8 cellular contexts compared by ENCODE assay signal in the genomic region with DNA sequence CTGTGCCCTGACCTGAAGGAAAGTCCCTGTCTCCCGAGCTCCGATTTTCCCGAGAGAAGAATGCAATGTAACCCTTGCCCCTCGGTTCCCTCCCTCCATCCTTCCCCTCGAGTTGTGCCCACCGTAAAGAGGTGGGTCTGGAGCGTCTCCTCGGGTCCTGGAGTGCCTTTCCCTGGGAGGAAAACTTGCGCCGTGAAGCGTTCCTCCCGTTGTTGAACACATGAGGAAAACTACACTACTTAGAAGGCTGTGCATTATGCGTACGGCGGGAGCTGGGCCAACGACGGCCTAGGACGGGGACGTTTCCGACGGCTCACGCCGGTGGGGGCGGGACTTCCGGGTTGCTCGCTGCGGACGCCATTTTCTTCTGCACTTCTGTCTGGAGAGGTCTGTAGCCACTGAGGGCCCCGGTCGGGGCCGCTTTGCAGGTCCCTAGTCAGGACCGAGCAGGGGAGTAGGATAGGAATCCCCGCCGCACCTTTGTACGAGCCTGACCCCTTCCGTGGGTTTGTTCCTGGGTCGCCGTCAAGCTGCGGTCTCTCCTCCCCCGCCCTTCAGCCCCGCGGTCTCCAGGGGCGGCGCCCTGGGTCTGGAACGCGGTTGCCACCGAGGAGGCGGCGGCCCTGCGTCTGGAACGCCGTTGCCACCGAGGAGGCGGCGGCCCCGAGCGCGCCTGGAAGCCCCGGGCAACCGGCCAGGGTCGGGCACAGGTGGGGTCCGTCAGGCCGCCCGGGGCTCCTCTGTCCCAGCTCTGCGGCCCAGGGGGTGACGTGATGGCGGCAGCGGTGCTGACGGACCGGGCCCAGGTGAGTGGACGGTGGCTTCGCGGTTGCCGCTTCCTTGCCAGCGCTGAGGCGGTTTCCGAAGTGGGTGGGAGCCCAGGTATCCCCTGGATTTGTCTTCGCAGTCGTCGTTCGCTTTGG. TPM values are rescaled to one million over a fixed set of nuclear protein-coding genes. Genes with fewer than 3 reads are reported as not detected.
A peak's percentile ranks its signal among the peaks of the same experiment; 100 is the strongest.
DNase-seq lines count a peak whose midpoint lies in the region; ATAC-seq and FAIRE-seq lines count a peak whose summit lies in the region.

A gene (plus strand): TSS at position 360 of the 923 bp plus-strand sequence. CDS start 414 bp downstream, at position 774.

- peak within 1 kb of the TSS; percentile 72 for H3K27ac ChIP-seq in SJCRH30

- no peak for FAIRE-seq in frontal cortex (lab: Jason Lieb, UNC)

- peak; percentile 92 for DNase-seq in Daoy (ENCODE audit: low read depth)
- peak; percentile 79 for DNase-seq in LHCN-M2 (ENCODE audit: low read depth)
- peak; percentile 91 to 92 for DNase-seq in SJCRH30
- DNase-seq in activated naive CD4-positive, alpha-beta T cell treated with Interleukin-2 at 50 U/mL for 16 hours, result peak; percentile 93
- DNase-seq in frontal cortex (ENCODE audit: low spot score in 2 of 2), result peak; percentile 82 to 86
- DNase-seq in stromal cell of bone marrow (ENCODE audit: low read depth), result peak; percentile 81

- H3K36me3 ChIP-seq in SJCRH30 (peaks cover 36% of the 10 kb centered on the region), neuron (ENCODE audit: insufficient read depth, low read length) (peaks cover 37% of the 10 kb centered on the region)

- peak within 1 kb of the TSS; percentile 95 for H3K4me3 ChIP-seq in SJCRH30
- peak within 1 kb of the TSS; percentile 92 for H3K4me3 ChIP-seq in neuron (ENCODE audit: low read length)

- peak; percentile 95 for ATAC-seq in GM21786 (IDR thresholded peaks at IDR 0.05; ENCODE audit: unreplicated experiment)

- H2AFZ ChIP-seq in neuron (ENCODE audit: low read depth, low read length), result peak within 1 kb of the TSS; percentile 91

- peaks cover 34% of the 10 kb centered on the region for H3K9me3 ChIP-seq in SJCRH30 (replicated peaks)
- peaks cover 27% of the 10 kb centered on the region for H3K9me3 ChIP-seq in neuron (ENCODE audit: low read length)

- H3K4me1 ChIP-seq in SJCRH30 (peaks cover 7% of the 10 kb centered on the region; the same call in 1 of the 2 replicates), neuron (ENCODE audit: insufficient read depth, low read length) (peaks cover 6% of the 10 kb centered on the region)

- no peaks in the 10 kb centered on the region for H3K27me3 ChIP-seq in SJCRH30
- H3K27me3 ChIP-seq in neuron (ENCODE audit: insufficient read depth, low read length), result no peaks in the 10 kb centered on the region

RNA-seq across cellular contexts. Expression of the gene that starts here (rescaled TPM):
- 11.9 and 49.2 TPM in 2 replicates for total RNA-seq in Daoy (2014; rRNA removed; shearing (Covaris generic))
- total RNA-seq in LHCN-M2 (2014; rRNA removed) (24.2 and 40.3 TPM in 2 replicates), frontal cortex (23.6 TPM)
- 6.3 TPM for polyA plus RNA-seq in LHCN-M2 (2012)
- total RNA-seq in SJCRH30 (2014; rRNA removed; shearing (Covaris generic)), result 15.5 and 18.2 TPM in 2 replicates

Comparison
In these comparisons a context has a peak if more than half of its experiments do, and no peak if none do; other contexts are left out.
1. Peak in every context shown above with its lines: DNase-seq, ATAC-seq, H3K4me3 ChIP-seq and H3K27ac ChIP-seq.